8 cellular contexts compared by ENCODE assay signal in the genomic region with DNA sequence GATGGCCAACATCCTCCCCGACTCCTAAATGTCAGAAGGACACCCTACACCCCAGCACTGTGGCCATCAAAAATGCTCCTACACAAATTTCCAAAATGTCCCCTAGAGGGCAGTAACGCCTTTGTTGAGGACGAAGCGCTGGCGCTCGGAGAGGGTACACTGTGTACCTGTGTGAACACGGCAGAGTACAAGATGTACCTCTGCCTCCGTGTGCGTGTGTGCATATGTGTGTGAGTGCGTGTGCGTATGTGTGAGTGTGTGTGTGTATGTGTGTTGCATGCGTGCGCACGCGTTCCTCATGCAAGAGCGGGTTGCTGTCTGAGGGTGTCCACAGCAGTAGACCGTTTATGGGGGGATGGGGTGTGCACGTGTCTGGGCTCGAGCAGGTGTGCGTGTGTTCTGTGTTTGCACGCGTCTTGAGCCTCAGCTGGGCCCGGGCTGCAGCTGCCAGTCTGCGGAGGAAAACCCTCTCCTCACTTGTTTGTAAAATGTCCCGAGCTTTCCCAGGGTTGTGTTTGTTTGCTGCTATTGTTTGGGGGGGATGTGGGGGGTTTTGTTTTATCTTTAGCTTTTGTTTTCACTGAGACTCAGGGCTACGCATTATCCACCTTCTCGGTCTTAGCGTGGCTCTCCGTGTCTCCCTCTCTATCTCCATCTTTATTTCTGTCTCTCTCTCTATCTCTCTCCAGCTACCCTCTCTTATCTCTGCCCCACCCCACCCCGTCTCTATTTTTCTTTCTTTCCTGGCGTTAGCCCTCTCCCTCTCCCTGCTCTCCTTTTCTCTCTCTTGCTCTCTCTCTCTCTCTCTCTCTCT. TPM values are rescaled to one million over a fixed set of nuclear protein-coding genes. Genes with fewer than 3 reads are reported as not detected.
DNase-seq lines count a peak whose midpoint lies in the region; ATAC-seq, FAIRE-seq and TF ChIP-seq lines count a peak whose summit lies in the region.

No MANE protein-coding gene starts in this region.

- DNase-seq in SKM-1 treated with dmso at 0.1 percent for 144 hours (lab: John Stamatoyannopoulos, UW; ENCODE audit: unreplicated experiment), result peak; percentile 32
- DNase-seq in SKM-1 (lab: John Stamatoyannopoulos, UW; ENCODE audit: unreplicated experiment), result no peak
- peak; percentile 83 for DNase-seq in NCI-H128 (lab: John Stamatoyannopoulos, UW; ENCODE audit: unreplicated experiment)
- peak in 4 of 5 experiments; percentile 36 to 80 (median 60) for DNase-seq in T-helper 2 cell
- peak; percentile 48 to 81 (median 52) for DNase-seq in K562 (ENCODE audit: extremely low read depth in 1 of 4, low spot score in 3 of 4)
- DNase-seq in iPS-NIHi11 (ENCODE audit: low spot score), result peak; percentile 55

- peaks cover 0 to 12% of the 10 kb centered on the region in 2 experiments; a peak in 3 of 5 replicates for H3K4me1 ChIP-seq in K562 (replicated peaks in 1 of 2; ENCODE audit: control insufficient read depth in 2 of 2, insufficient read depth in 2 of 2, low read length in 2 of 2)

- no peaks in the 10 kb centered on the region for H4K20me1 ChIP-seq in K562 (replicated peaks; ENCODE audit: control insufficient read depth, insufficient read depth, low read length)

- no peaks in the 10 kb centered on the region for H3K36me3 ChIP-seq in K562 (ENCODE audit: control insufficient read depth, insufficient read depth, low read length)

- peak overlapping the region; percentile 20 to 82; a peak in 3 of 4 replicates for H3K9ac ChIP-seq in K562 (ENCODE audit: insufficient read depth in 1 of 2, low read depth in 2 of 2, low read length in 2 of 2)

- TF ChIP-seq RAD21 in K562 (CRISPR knock-in tag; conservative IDR thresholded peaks at IDR 0.05 in 1 of 2, IDR thresholded peaks at IDR 0.05 in 1 of 2), result peak; percentile 34 to 63

- H3K9me3 ChIP-seq in K562 (replicated peaks; ENCODE audit: control insufficient read depth, insufficient read depth, low read depth, low read length), result no peaks in the 10 kb centered on the region

- peak; percentile 74 to 78 (median 75) for TF ChIP-seq CTCF in K562 (IDR thresholded peaks at IDR 0.05 in 2 of 3, conservative IDR thresholded peaks at IDR 0.05 in 1 of 3; ENCODE audit: insufficient read depth in 2 of 3, low read depth in 1 of 3, low read length in 3 of 3)

- in situ Hi-C loops in K562 (cut with MboI), result no loop called here

- H3K4me2 ChIP-seq in K562 (ENCODE audit: insufficient read depth, low read length), result peak overlapping the region; percentile 91

- no peaks in the 10 kb centered on the region for H3K9me1 ChIP-seq in K562 (ENCODE audit: control insufficient read depth, insufficient read depth, low read length)

- CTCF ChIA-PET in K562 (lab: Yijun Ruan, JAX; ENCODE audit: low intra/inter-chr PET ratio), result interaction anchor here (0.5 to 1.6 kb wide), 5 partner anchors 12 to 22 kb away, joined by 3 to 7 read pairs (median 4); partner anchors contain the start of gene KANTR

- ATAC-seq in HG02642 (IDR thresholded peaks at IDR 0.05; ENCODE audit: poor library complexity, unreplicated experiment) (peak; percentile 84), K562 (peak; percentile 89)

- FAIRE-seq in K562 (lab: Jason Lieb, UNC), result peak; percentile 82

- peak overlapping the region; percentile 93 for H2AFZ ChIP-seq in K562 (ENCODE audit: low read depth, low read length)

- no peak for TF ChIP-seq POLR2A in K562 (conservative IDR thresholded peaks at IDR 0.05)

- no peaks in the 10 kb centered on the region for H3K27me3 ChIP-seq in K562 (ENCODE audit: control insufficient read depth in 2 of 2, insufficient read depth in 2 of 2, low read length in 2 of 2)

- no TSS peak for BruUV-seq in K562 (replicated peaks; lab: Mats Ljungman, UMichigan)

- H3K79me2 ChIP-seq in K562 (ENCODE audit: control insufficient read depth, insufficient read depth, low read length), result no peaks in the 10 kb centered on the region

- under 1% methylated on average over 18 of the region's 31 CpGs for WGBS in K562 (ENCODE audit: insufficient coverage, low coverage, missing lambda C conversion rate)

- TF ChIP-seq EP300 in K562 (IDR thresholded peaks at IDR 0.05; ENCODE audit: low read length), result no peak

- intact Hi-C loops in K562 (cut with micrococcal nuclease), result loop anchor here (1.0 to 10.0 kb wide), 2 partner anchors 17 to 153 kb away; partner anchors contain the start of gene KDM5C

- POLR2A ChIA-PET in K562 (lab: Yijun Ruan, JAX), result no interaction called here

- H3K27ac ChIP-seq in K562 (ENCODE audit: extremely low read depth, low read depth, low read length) (no peak overlapping the region), skin epidermis (peak overlapping the region in 7 of 21 experiments; percentile 10 to 64 (median 54))

- H3K4me3 ChIP-seq in K562, result peak overlapping the region; percentile 34
- peak overlapping the region in 6 of 7 experiments; percentile 8 to 31 (median 22) for H3K4me3 ChIP-seq in skin epidermis

TF ChIP-seq in K562, 482 proteins besides CTCF, POLR2A, EP300 and RAD21 (continues in another document):
- TF ChIP-seq ZEB2 (IDR thresholded peaks at IDR 0.05), result 0 out of 2 replicates have a peak, but pooled peaks have one; percentile 19
- TF ChIP-seq BHLHE40 (IDR thresholded peaks at IDR 0.05; ENCODE audit: low read length), result 0 out of 2 replicates have a peak, but pooled peaks have one; percentile 52
- TF ChIP-seq SUPT5H (IDR thresholded peaks at IDR 0.05), result no peak
- TF ChIP-seq FOXK2 (conservative IDR thresholded peaks at IDR 0.05 in 1 of 2, IDR thresholded peaks at IDR 0.05 in 1 of 2; ENCODE audit: low read depth in 2 of 2), result peak in 1 of 2 experiments; percentile 24; a peak in 1 of 4 replicates
- TF ChIP-seq TOE1 (IDR thresholded peaks at IDR 0.05; ENCODE audit: borderline replicate concordance), result 0 out of 2 replicates have a peak, but pooled peaks have one; percentile 20
- no peak for TF ChIP-seq TOE1 (CRISPR knock-in tag; IDR thresholded peaks at IDR 0.05; ENCODE audit: borderline replicate concordance, low read depth)

RNA-seq across cellular contexts. Expression of gene TSPYL2, which starts 10.4 kb away (rescaled TPM):
- total RNA-seq in K562 (2011; cell fraction: chromatin; rRNA removed; ENCODE audit: low replicate concordance), result 25.0 and 49.1 TPM in 2 replicates
- total RNA-seq in K562 (2011; cell fraction: nucleolus; rRNA removed), result 11.3 and 20.2 TPM in 2 replicates
- 19.7 and 20.6 TPM in 2 replicates for total RNA-seq in K562 (2011; cell fraction: nucleoplasm; rRNA removed)
- 10.8 and 11.3 TPM in 2 replicates for total RNA-seq in K562 (2014; rRNA removed)
- 7.4 and 9.8 TPM in 2 replicates for total RNA-seq in K562 (2014; rRNA removed; fragmentation: Illumina TruSeq; extraction: Trizol)
- total RNA-seq in K562 (2015; rRNA removed; fragmentation: Illumina TruSeq; extraction: Trizol), result 6.5 and 7.2 TPM in 2 replicates
- 10.8 and 12.1 TPM in 2 replicates for total RNA-seq in K562 (2021)
- 18.6 and 20.0 TPM in 2 replicates for polyA plus RNA-seq in K562 (2011; rRNA removed)
- polyA plus RNA-seq in K562 (2011; cell fraction: cytosol; rRNA removed), result 8.4 and 9.5 TPM in 2 replicates
- 63.1 and 81.1 TPM in 2 replicates for polyA plus RNA-seq in K562 (2011; cell fraction: nucleus; rRNA removed)
- polyA plus RNA-seq in K562 (2012), result 12.1 and 13.5 TPM in 2 replicates
- 16.8 and 17.1 TPM in 2 replicates for polyA plus RNA-seq in K562 (2014; fragmentation: Illumina TruSeq; extraction: Trizol)
- polyA plus RNA-seq in K562 (2014; fragmentation: Nextera tagmentation; extraction: Ambion mirVana), result under 1 TPM; 0.41 to 0.88 TPM
- 11.0 and 15.7 TPM in 2 replicates for polyA plus RNA-seq in K562 (2014; rRNA removed)
- polyA minus RNA-seq in K562 (2011; rRNA and poly(A)+ RNA removed), result 24.7 and 29.4 TPM in 2 replicates
- polyA minus RNA-seq in K562 (2011; cell fraction: cytosol; rRNA and poly(A)+ RNA removed), result 6.0 and 8.6 TPM in 2 replicates
- polyA minus RNA-seq in K562 (2011; cell fraction: nucleus; rRNA and poly(A)+ RNA removed), result 6.3 and 8.8 TPM in 2 replicates

RNA-seq across cellular contexts. Expression of gene KANTR, which starts 22.1 kb away (rescaled TPM):
- 16.9 and 33.6 TPM in 2 replicates for total RNA-seq in K562 (2011; cell fraction: chromatin; rRNA removed; ENCODE audit: low replicate concordance)
- total RNA-seq in K562 (2011; cell fraction: nucleolus; rRNA removed), result 10.2 and 14.5 TPM in 2 replicates
- total RNA-seq in K562 (2011; cell fraction: nucleoplasm; rRNA removed), result 17.3 and 22.5 TPM in 2 replicates
- total RNA-seq in K562 (2014; rRNA removed) (2.8 and 3.0 TPM in 2 replicates), K562 (2014; rRNA removed; fragmentation: Illumina TruSeq; extraction: Trizol) (4.2 and 4.9 TPM in 2 replicates), K562 (2015; rRNA removed; fragmentation: Illumina TruSeq; extraction: Trizol) (4.4 and 5.0 TPM in 2 replicates), K562 (2021) (3.2 and 3.4 TPM in 2 replicates)
- polyA plus RNA-seq in K562 (2011; rRNA removed) (5.1 and 5.7 TPM in 2 replicates), K562 (2014; fragmentation: Illumina TruSeq; extraction: Trizol) (3.3 and 3.4 TPM in 2 replicates), K562 (2014; fragmentation: Nextera tagmentation; extraction: Ambion mirVana) (1 to 10 TPM; 1.0 to 1.2 TPM), K562 (2014; rRNA removed) (3.3 and 3.9 TPM in 2 replicates)
- polyA plus RNA-seq in K562 (2011; cell fraction: cytosol; rRNA removed), result 1.7 and 2.3 TPM in 2 replicates
- polyA plus RNA-seq in K562 (2011; cell fraction: nucleus; rRNA removed), result 6.7 and 7.4 TPM in 2 replicates
- 2.0 TPM in 2 replicates for polyA plus RNA-seq in K562 (2012)
- polyA minus RNA-seq in K562 (2011; rRNA and poly(A)+ RNA removed), result 16.2 TPM in 2 replicates
- 1.7 and 4.5 TPM in 2 replicates for polyA minus RNA-seq in K562 (2011; cell fraction: cytosol; rRNA and poly(A)+ RNA removed)
- polyA minus RNA-seq in K562 (2011; cell fraction: nucleus; rRNA and poly(A)+ RNA removed), result 8.3 and 9.0 TPM in 2 replicates

RNA-seq across cellular contexts. Expression of gene GPR173, which starts 23.2 kb away (rescaled TPM):
- total RNA-seq in K562 (2011; cell fraction: chromatin; rRNA removed; ENCODE audit: low replicate concordance), result not detected in 2 replicates
- not detected in 2 replicates for total RNA-seq in K562 (2011; cell fraction: nucleolus; rRNA removed)
- not detected in 2 replicates for total RNA-seq in K562 (2011; cell fraction: nucleoplasm; rRNA removed)
- total RNA-seq in K562 (2014; rRNA removed), result not detected in 2 replicates
- total RNA-seq in K562 (2014; rRNA removed; fragmentation: Illumina TruSeq; extraction: Trizol), result not detected in 2 replicates
- not detected in 2 replicates for total RNA-seq in K562 (2015; rRNA removed; fragmentation: Illumina TruSeq; extraction: Trizol)
- not detected in 2 replicates for total RNA-seq in K562 (2021)
- 0.01 TPM in 2 replicates for polyA plus RNA-seq in K562 (2011; rRNA removed)
- polyA plus RNA-seq in K562 (2011; cell fraction: cytosol; rRNA removed), result not detected in 2 replicates
- polyA plus RNA-seq in K562 (2011; cell fraction: nucleus; rRNA removed), result 0.07 TPM in 1 of 2 replicates, not detected in the other
- polyA plus RNA-seq in K562 (2012), result 0.03 TPM in 1 of 2 replicates, not detected in the other
- not detected in 2 replicates for polyA plus RNA-seq in K562 (2014; fragmentation: Illumina TruSeq; extraction: Trizol)
- polyA plus RNA-seq in K562 (2014; fragmentation: Nextera tagmentation; extraction: Ambion mirVana), result not detected
- polyA plus RNA-seq in K562 (2014; rRNA removed), result not detected in 2 replicates
- 0.04 TPM in 1 of 2 replicates, not detected in the other for polyA minus RNA-seq in K562 (2011; rRNA and poly(A)+ RNA removed)
- polyA minus RNA-seq in K562 (2011; cell fraction: cytosol; rRNA and poly(A)+ RNA removed), result not detected in 2 replicates
- polyA minus RNA-seq in K562 (2011; cell fraction: nucleus; rRNA and poly(A)+ RNA removed), result not detected in 2 replicates
